ENCODE assay signal across 19 cellular contexts in genomic region chr1:173038875-173039554, GRCh38. TPM values are rescaled to one million over a fixed set of nuclear protein-coding genes. Genes with fewer than 3 reads are reported as not detected.
DNase-seq lines count a peak whose midpoint lies in the region; ATAC-seq, FAIRE-seq and TF ChIP-seq lines count a peak whose summit lies in the region.
"Had no signal": no experiment of that assay in that cellular context is flagged by ENCODE, and none has a peak within 500 bp of the region (broad histone marks: within the 10 kb centered on the region; RNA-seq: fewer than 3 reads in every experiment).

No MANE protein-coding gene starts in this region.

- H3K27me3 ChIP-seq in naive thymus-derived CD4-positive, alpha-beta T cell (ENCODE audit: control insufficient read depth in 2 of 2, insufficient read depth in 2 of 2, low read length in 2 of 2), result no peaks in the 10 kb centered on the region
- H3K27me3 ChIP-seq in prostate gland (replicated peaks; ENCODE audit: insufficient read depth), result no peaks in the 10 kb centered on the region
- H3K27me3 ChIP-seq: cardiac muscle cell, SJCRH30 had no signal

- no peak overlapping the region for H3K4me3 Mint-ChIP-seq in activated CD4-positive, alpha-beta memory T cell treated with anti-CD3 and anti-CD28 coated beads for 36 hours
- no peak overlapping the region for H3K4me3 Mint-ChIP-seq in activated CD4-positive, alpha-beta memory T cell treated with anti-CD3 and anti-CD28 coated beads, Interleukin-2, amount 10 ng/mL, durations not matched to agents 7 days and 5 days
- peak overlapping the region in 3 of 10 donors; percentile 1 to 26 (median 10) for H3K4me3 Mint-ChIP-seq in naive thymus-derived CD4-positive, alpha-beta T cell
- H3K4me3 Mint-ChIP-seq in type B pancreatic cell, result no peak overlapping the region
- H3K4me3 Mint-ChIP-seq: memory B cell, nephron had no signal

- TF ChIP-seq CTCF in type B pancreatic cell (conservative IDR thresholded peaks at IDR 0.05) (no peak), prostate gland (IDR thresholded peaks at IDR 0.05) (no peak)

- H3K36me3 Mint-ChIP-seq in activated CD4-positive, alpha-beta memory T cell treated with anti-CD3 and anti-CD28 coated beads for 36 hours, result no peaks in the 10 kb centered on the region
- H3K36me3 Mint-ChIP-seq in activated CD4-positive, alpha-beta memory T cell treated with anti-CD3 and anti-CD28 coated beads, Interleukin-2, amount 10 ng/mL, durations not matched to agents 7 days and 5 days (ENCODE audit: low read depth), result no peaks in the 10 kb centered on the region
- H3K36me3 Mint-ChIP-seq in naive thymus-derived CD4-positive, alpha-beta T cell, result peaks cover 0 to 6% (median 0%) of the 10 kb centered on the region in 5 donors
- no peaks in the 10 kb centered on the region for H3K36me3 Mint-ChIP-seq in type B pancreatic cell
- H3K36me3 Mint-ChIP-seq: memory B cell had no signal

- no peaks in the 10 kb centered on the region for H3K9me3 ChIP-seq in naive thymus-derived CD4-positive, alpha-beta T cell (ENCODE audit: control insufficient read depth in 2 of 3, low read length in 3 of 3)
- no peaks in the 10 kb centered on the region for H3K9me3 ChIP-seq in prostate gland
- H3K9me3 ChIP-seq: psoas muscle, SJCRH30 had no signal

- H3K36me3 ChIP-seq in naive thymus-derived CD4-positive, alpha-beta T cell (ENCODE audit: control insufficient read depth in 2 of 3, insufficient read depth in 3 of 3, low read length in 3 of 3), result no peaks in the 10 kb centered on the region
- no peaks in the 10 kb centered on the region for H3K36me3 ChIP-seq in prostate gland
- H3K36me3 ChIP-seq: cardiac muscle cell, SJCRH30 had no signal

- H3K4me1 ChIP-seq in naive thymus-derived CD4-positive, alpha-beta T cell (ENCODE audit: control insufficient read depth in 2 of 2, insufficient read depth in 2 of 2, low read length in 2 of 2), result no peaks in the 10 kb centered on the region
- no peaks in the 10 kb centered on the region for H3K4me1 ChIP-seq in prostate gland (replicated peaks)
- H3K4me1 ChIP-seq: psoas muscle had no signal

- CTCF ChIA-PET in activated CD4-positive, alpha-beta memory T cell treated with anti-CD3 and anti-CD28 coated beads for 36 hours (lab: Charles Lee), result interaction anchor here (0.5 to 2.4 kb wide), 4 partner anchors 92 to 297 kb away, joined by 3 to 10 read pairs (median 5); no protein-coding TSS in a partner anchor
- CTCF ChIA-PET in activated CD4-positive, alpha-beta memory T cell treated with anti-CD3 and anti-CD28 coated beads, Interleukin-2, amount 10 ng/mL, durations not matched to agents 7 days and 5 days (lab: Charles Lee), result no interaction called here
- CTCF ChIA-PET in naive thymus-derived CD4-positive, alpha-beta T cell (lab: Charles Lee), result no interaction called here

- peak; percentile 26 for FAIRE-seq in GM18507 (lab: Jason Lieb, UNC)
- FAIRE-seq: K562 had no signal

- no peaks in the 10 kb centered on the region for H3K9me3 Mint-ChIP-seq in activated CD4-positive, alpha-beta memory T cell treated with anti-CD3 and anti-CD28 coated beads for 36 hours
- no peaks in the 10 kb centered on the region for H3K9me3 Mint-ChIP-seq in activated CD4-positive, alpha-beta memory T cell treated with anti-CD3 and anti-CD28 coated beads, Interleukin-2, amount 10 ng/mL, durations not matched to agents 7 days and 5 days
- peaks cover 0 to 7% (median 0%) of the 10 kb centered on the region in 11 donors for H3K9me3 Mint-ChIP-seq in naive thymus-derived CD4-positive, alpha-beta T cell
- no peaks in the 10 kb centered on the region for H3K9me3 Mint-ChIP-seq in type B pancreatic cell
- H3K9me3 Mint-ChIP-seq: CD8-positive, alpha-beta memory T cell; memory B cell; nephron had no signal

- H3K27ac ChIP-seq in naive thymus-derived CD4-positive, alpha-beta T cell (ENCODE audit: low read depth, low read length), result no peak overlapping the region
- H3K27ac ChIP-seq in prostate gland, result no peak overlapping the region
- H3K27ac ChIP-seq: cardiac muscle cell, HL-60, psoas muscle, SJCRH30 had no signal

- intact Hi-C loops in activated CD4-positive, alpha-beta memory T cell treated with anti-CD3 and anti-CD28 coated beads for 36 hours (cut with micrococcal nuclease), result loop anchor here (5.0 kb wide), 2 partner anchors 157 to 222 kb away; no protein-coding TSS in a partner anchor
- intact Hi-C loops in naive thymus-derived CD4-positive, alpha-beta T cell (cut with micrococcal nuclease), result no loop called here
- intact Hi-C loops in prostate gland (cut with DNase I), result no loop called here

- no peak overlapping the region for H3K4me3 ChIP-seq in naive thymus-derived CD4-positive, alpha-beta T cell (ENCODE audit: low read length)
- no peak overlapping the region for H3K4me3 ChIP-seq in prostate gland
- H3K4me3 ChIP-seq: cardiac muscle cell, K562, psoas muscle, SJCRH30 had no signal

- no peak for TF ChIP-seq POLR2A in prostate gland (IDR thresholded peaks at IDR 0.05)

- no peaks in the 10 kb centered on the region for H3K27me3 Mint-ChIP-seq in activated CD4-positive, alpha-beta memory T cell treated with anti-CD3 and anti-CD28 coated beads for 36 hours
- H3K27me3 Mint-ChIP-seq in activated CD4-positive, alpha-beta memory T cell treated with anti-CD3 and anti-CD28 coated beads, Interleukin-2, amount 10 ng/mL, durations not matched to agents 7 days and 5 days, result peaks cover 15% of the 10 kb centered on the region
- H3K27me3 Mint-ChIP-seq in naive thymus-derived CD4-positive, alpha-beta T cell, result peaks cover 0 to 15% (median 0%) of the 10 kb centered on the region in 5 donors
- no peaks in the 10 kb centered on the region for H3K27me3 Mint-ChIP-seq in type B pancreatic cell
- H3K27me3 Mint-ChIP-seq: memory B cell had no signal

- 91% methylated on average over 2 of the region's 2 CpGs for WGBS in prostate gland

- peak; percentile 24; the same call in 1 of the 3 replicates for ATAC-seq in SK-N-SH treated with all-trans-retinoic acid at 6 μM for 48 hours
- ATAC-seq in naive thymus-derived CD4-positive, alpha-beta T cell, result peak; percentile 40
- ATAC-seq: K562, psoas muscle had no signal

- POLR2A ChIA-PET in activated CD4-positive, alpha-beta memory T cell treated with anti-CD3 and anti-CD28 coated beads for 36 hours (lab: Charles Lee), result interaction anchor here (0.8 kb wide), 1 partner anchor 261 kb away, joined by 4 read pairs; no protein-coding TSS in a partner anchor
- POLR2A ChIA-PET in activated CD4-positive, alpha-beta memory T cell treated with anti-CD3 and anti-CD28 coated beads, Interleukin-2, amount 10 ng/mL, durations not matched to agents 7 days and 5 days (lab: Charles Lee), result interaction anchor here (1.1 kb wide), 1 partner anchor 294 kb away, joined by 4 read pairs; no protein-coding TSS in a partner anchor
- POLR2A ChIA-PET in naive thymus-derived CD4-positive, alpha-beta T cell (lab: Charles Lee), result interaction anchor here (0.6 kb wide), 1 partner anchor 1106 kb away, joined by 3 read pairs; no protein-coding TSS in a partner anchor

- peak; percentile 25 for DNase-seq in activated CD4-positive, alpha-beta memory T cell treated with anti-CD3 and anti-CD28 coated beads for 36 hours
- DNase-seq in activated CD4-positive, alpha-beta memory T cell treated with anti-CD3 and anti-CD28 coated beads, Interleukin-2, amount 10 ng/mL, durations not matched to agents 7 days and 5 days, result no peak
- no peak for DNase-seq in GM18507 (ENCODE audit: extremely low spot score, insufficient read length, low read depth)
- DNase-seq in naive thymus-derived CD4-positive, alpha-beta T cell, result peak in 2 of 9 donors; percentile 2 to 20
- no peak for DNase-seq in type B pancreatic cell (ENCODE audit: extremely low spot score, unreplicated experiment)
- DNase-seq in islet precursor cell, result no peak
- DNase-seq in prostate gland (ENCODE audit: low spot score), result no peak
- DNase-seq: ACHN; CD8-positive, alpha-beta memory T cell; NCI-H1105 treated with DMSO at 0.1 percent for 48 hours; NK-92 treated with Interleukin-12 subunit alpha and Interleukin-12 subunit beta, amount 100 ng/mL, for 24 hours; psoas muscle; SJCRH30 had no signal

- H3K4me1 Mint-ChIP-seq in activated CD4-positive, alpha-beta memory T cell treated with anti-CD3 and anti-CD28 coated beads for 36 hours (ENCODE audit: low read depth), result peaks cover 11% of the 10 kb centered on the region
- peaks cover 22% of the 10 kb centered on the region for H3K4me1 Mint-ChIP-seq in activated CD4-positive, alpha-beta memory T cell treated with anti-CD3 and anti-CD28 coated beads, Interleukin-2, amount 10 ng/mL, durations not matched to agents 7 days and 5 days
- peaks cover 0 to 29% (median 7%) of the 10 kb centered on the region in 7 donors for H3K4me1 Mint-ChIP-seq in naive thymus-derived CD4-positive, alpha-beta T cell
- no peaks in the 10 kb centered on the region for H3K4me1 Mint-ChIP-seq in type B pancreatic cell (ENCODE audit: unreplicated experiment)
- H3K4me1 Mint-ChIP-seq: nephron had no signal

- no peak overlapping the region for H3K27ac Mint-ChIP-seq in activated CD4-positive, alpha-beta memory T cell treated with anti-CD3 and anti-CD28 coated beads for 36 hours
- no peak overlapping the region for H3K27ac Mint-ChIP-seq in activated CD4-positive, alpha-beta memory T cell treated with anti-CD3 and anti-CD28 coated beads, Interleukin-2, amount 10 ng/mL, durations not matched to agents 7 days and 5 days
- peak overlapping the region in 1 of 9 donors; percentile 20 for H3K27ac Mint-ChIP-seq in naive thymus-derived CD4-positive, alpha-beta T cell
- no peak overlapping the region for H3K27ac Mint-ChIP-seq in type B pancreatic cell
- H3K27ac Mint-ChIP-seq: memory B cell, nephron had no signal

RNA-seq across cellular contexts. Expression of gene TNFSF18, which starts 11.7 kb away (rescaled TPM):
- total RNA-seq in activated CD4-positive, alpha-beta memory T cell treated with anti-CD3 and anti-CD28 coated beads for 36 hours, result not detected
- total RNA-seq in activated CD4-positive, alpha-beta memory T cell treated with anti-CD3 and anti-CD28 coated beads, Interleukin-2, amount 10 ng/mL, durations not matched to agents 7 days and 5 days, result not detected
- not detected for total RNA-seq in naive thymus-derived CD4-positive, alpha-beta T cell
- polyA plus RNA-seq in naive thymus-derived CD4-positive, alpha-beta T cell, result not detected
- total RNA-seq in type B pancreatic cell (ENCODE audit: low replicate concordance) (0.58 TPM in 1 of 2 replicates, not detected in the other), prostate gland (not detected)
- total RNA-seq: CD8-positive, alpha-beta memory T cell; K562; SJCRH30 had no signal
- polyA plus RNA-seq: cardiac muscle cell; CD8-positive, alpha-beta memory T cell; K562 had no signal
